Comparison of ENCODE assay signal across 17 cellular contexts in the genomic region with DNA sequence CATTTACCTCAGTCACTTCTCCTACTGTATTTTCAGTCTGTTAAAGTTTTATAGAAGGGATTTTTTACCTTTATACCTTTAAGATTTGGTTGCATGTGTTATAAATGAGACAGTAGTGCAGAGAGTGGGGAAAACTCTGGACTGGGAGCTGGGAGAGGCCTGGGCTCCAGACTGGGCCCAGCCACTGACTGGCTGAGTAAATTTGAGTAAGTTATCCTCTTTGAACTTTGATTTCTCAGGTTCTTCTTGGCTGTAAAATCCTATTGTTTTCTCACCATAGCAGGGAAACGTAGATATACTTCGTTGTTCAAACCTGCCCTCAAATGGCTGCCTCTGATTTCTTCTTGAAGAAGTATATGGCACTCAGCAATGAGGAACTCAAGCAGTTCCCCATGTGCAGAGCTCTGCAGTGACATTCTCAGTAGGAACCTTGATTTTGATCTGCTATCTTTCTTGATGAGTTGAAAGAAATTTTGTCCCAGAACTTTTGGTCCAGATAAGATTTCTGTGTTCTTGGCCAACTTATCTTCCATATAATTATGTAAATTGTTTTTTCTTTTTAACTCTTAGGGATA. TPM values are rescaled to one million over a fixed set of nuclear protein-coding genes. Genes with fewer than 3 reads are reported as not detected.
DNase-seq lines count a peak whose midpoint lies in the region; ATAC-seq and TF ChIP-seq lines count a peak whose summit lies in the region.
"Had no signal": no experiment of that assay in that cellular context is flagged by ENCODE, and none has a peak within 500 bp of the region (broad histone marks: within the 10 kb centered on the region; RNA-seq: fewer than 3 reads in every experiment).

No MANE protein-coding gene starts in this region.

- peaks cover 93% of the 10 kb centered on the region for H3K4me1 Mint-ChIP-seq in activated T-cell treated with anti-CD3 and anti-CD28 coated beads, Interleukin-2, amount 50 U/mL, for 72 hours (ENCODE audit: low read depth)
- H3K4me1 Mint-ChIP-seq in activated CD8-positive, alpha-beta T cell treated with anti-CD3 and anti-CD28 coated beads for 36 hours (ENCODE audit: low read depth): peaks cover 92% of the 10 kb centered on the region
- peaks cover 75 to 86% of the 10 kb centered on the region in 2 donors for H3K4me1 Mint-ChIP-seq in effector memory CD8-positive, alpha-beta T cell (ENCODE audit: low read depth in 2 of 2)

- intact Hi-C loops in activated CD8-positive, alpha-beta T cell treated with anti-CD3 and anti-CD28 coated beads for 36 hours (cut with micrococcal nuclease): loop anchor here (5.0 kb wide), 1 partner anchor 51 kb away; no protein-coding TSS in a partner anchor
- intact Hi-C loops in upper lobe of right lung (cut with DNase I) (no loop called here), right cardiac atrium (cut with DNase I) (no loop called here)

- H3K9me3 Mint-ChIP-seq in activated T-cell treated with anti-CD3 and anti-CD28 coated beads, Interleukin-2, amount 50 U/mL, for 72 hours: no peaks in the 10 kb centered on the region
- H3K9me3 Mint-ChIP-seq in activated CD8-positive, alpha-beta T cell treated with anti-CD3 and anti-CD28 coated beads for 36 hours: no peaks in the 10 kb centered on the region
- no peaks in the 10 kb centered on the region for H3K9me3 Mint-ChIP-seq in effector memory CD8-positive, alpha-beta T cell
- H3K9me3 Mint-ChIP-seq: H9 had no signal

- H3K27me3 ChIP-seq in upper lobe of right lung (no peaks in the 10 kb centered on the region), right cardiac atrium (ENCODE audit: control insufficient read depth, insufficient read depth) (no peaks in the 10 kb centered on the region)
- H3K27me3 ChIP-seq: BLaER1 treated with 17β-estradiol and CSF1 and Interleukin-3, amounts not matched to agents 10 nM and 100 nM; uterus had no signal

- no peak for TF ChIP-seq CTCF in activated CD8-positive, alpha-beta T cell treated with anti-CD3 and anti-CD28 coated beads for 36 hours (IDR thresholded peaks at IDR 0.05)
- TF ChIP-seq CTCF in upper lobe of right lung (IDR thresholded peaks at IDR 0.05): no peak

- 38% methylated on average over 2 of the region's 2 CpGs for WGBS in right cardiac atrium

- H3K4me3 ChIP-seq in upper lobe of right lung: no peak overlapping the region
- no peak overlapping the region for H3K4me3 ChIP-seq in right cardiac atrium (ENCODE audit: low read length)
- H3K4me3 ChIP-seq: BLaER1 treated with 17β-estradiol and CSF1 and Interleukin-3, amounts not matched to agents 10 nM and 100 nM; skin epidermis; uterus had no signal

- POLR2A ChIA-PET in activated CD8-positive, alpha-beta T cell treated with anti-CD3 and anti-CD28 coated beads for 36 hours (lab: Charles Lee): interaction anchor here (0.8 to 2.6 kb wide), 9 partner anchors 8 to 178 kb away, joined by 3 to 15 read pairs (median 3); no protein-coding TSS in a partner anchor

- no peaks in the 10 kb centered on the region for H3K36me3 ChIP-seq in upper lobe of right lung
- H3K36me3 ChIP-seq: uterus had no signal

- H3K4me3 Mint-ChIP-seq in activated T-cell treated with anti-CD3 and anti-CD28 coated beads, Interleukin-2, amount 50 U/mL, for 72 hours: peak overlapping the region; percentile 40 to 94
- H3K4me3 Mint-ChIP-seq in activated CD8-positive, alpha-beta T cell treated with anti-CD3 and anti-CD28 coated beads for 36 hours: no peak overlapping the region
- H3K4me3 Mint-ChIP-seq in effector memory CD8-positive, alpha-beta T cell: no peak overlapping the region
- H3K4me3 Mint-ChIP-seq: H9 had no signal

- CTCF ChIA-PET in activated CD8-positive, alpha-beta T cell treated with anti-CD3 and anti-CD28 coated beads for 36 hours (lab: Charles Lee): interaction anchor here (0.8 to 5.0 kb wide), 10 partner anchors 7 to 99 kb away, joined by 3 to 41 read pairs (median 4); no protein-coding TSS in a partner anchor

- H3K27ac Mint-ChIP-seq in activated T-cell treated with anti-CD3 and anti-CD28 coated beads, Interleukin-2, amount 50 U/mL, for 72 hours: peak overlapping the region; percentile 87
- H3K27ac Mint-ChIP-seq in activated CD8-positive, alpha-beta T cell treated with anti-CD3 and anti-CD28 coated beads for 36 hours: peak overlapping the region; percentile 82
- H3K27ac Mint-ChIP-seq in effector memory CD8-positive, alpha-beta T cell: peak overlapping the region; percentile 33 to 41
- H3K27ac Mint-ChIP-seq: H9 had no signal

- DNase-seq in activated T-cell treated with anti-CD3 and anti-CD28 coated beads, Interleukin-2, amount 50 U/mL, for 72 hours: no peak
- DNase-seq in activated T-cell treated with anti-CD3 and anti-CD28 coated beads for 4 hours (no peak), upper lobe of right lung (no peak), right cardiac atrium (no peak), NCI-H1417 treated with DMSO at 0.1 percent for 48 hours (lab: John Stamatoyannopoulos, UW) (no peak)
- no peak for DNase-seq in activated CD8-positive, alpha-beta T cell treated with anti-CD3 and anti-CD28 coated beads for 36 hours
- no peak for DNase-seq in effector memory CD8-positive, alpha-beta T cell
- DNase-seq: H9, KG1, mammary epithelial cell, MM.1S, NCI-H146, nucleus accumbens, SHP77, uterus had no signal

- H3K4me1 ChIP-seq in upper lobe of right lung (no peaks in the 10 kb centered on the region), right cardiac atrium (ENCODE audit: control insufficient read depth, insufficient read depth, low read length) (peaks cover 3% of the 10 kb centered on the region)
- H3K4me1 ChIP-seq: uterus had no signal

- peaks cover 3% of the 10 kb centered on the region in 2 donors for H3K36me3 Mint-ChIP-seq in activated T-cell treated with anti-CD3 and anti-CD28 coated beads, Interleukin-2, amount 50 U/mL, for 72 hours (ENCODE audit: insufficient read depth in 2 of 2)
- H3K36me3 Mint-ChIP-seq in activated CD8-positive, alpha-beta T cell treated with anti-CD3 and anti-CD28 coated beads for 36 hours (ENCODE audit: low read depth): peaks cover 3% of the 10 kb centered on the region
- H3K36me3 Mint-ChIP-seq in effector memory CD8-positive, alpha-beta T cell (ENCODE audit: insufficient read depth): peaks cover 8% of the 10 kb centered on the region

- ATAC-seq in activated T-cell treated with anti-CD3 and anti-CD28 coated beads, Interleukin-2, amount 50 U/mL, for 72 hours (replicated peaks in 1 of 2): no peak
- ATAC-seq in activated CD8-positive, alpha-beta T cell treated with anti-CD3 and anti-CD28 coated beads for 36 hours: no peak
- ATAC-seq in effector memory CD8-positive, alpha-beta T cell (replicated peaks): no peak
- ATAC-seq in upper lobe of right lung (peak; percentile 25), right cardiac atrium (no peak)

- H3K27ac ChIP-seq in upper lobe of right lung: no peak overlapping the region
- no peak overlapping the region for H3K27ac ChIP-seq in right cardiac atrium (ENCODE audit: low read length)
- H3K27ac ChIP-seq: BLaER1 treated with 17β-estradiol and CSF1 and Interleukin-3, amounts not matched to agents 10 nM and 100 nM; skin epidermis; uterus had no signal

- H3K9me3 ChIP-seq in upper lobe of right lung (no peaks in the 10 kb centered on the region), right cardiac atrium (ENCODE audit: control insufficient read depth, low read length) (no peaks in the 10 kb centered on the region)
- H3K9me3 ChIP-seq: uterus had no signal

- no peaks in the 10 kb centered on the region for H3K27me3 Mint-ChIP-seq in activated T-cell treated with anti-CD3 and anti-CD28 coated beads, Interleukin-2, amount 50 U/mL, for 72 hours (ENCODE audit: low read depth)
- no peaks in the 10 kb centered on the region for H3K27me3 Mint-ChIP-seq in activated CD8-positive, alpha-beta T cell treated with anti-CD3 and anti-CD28 coated beads for 36 hours
- no peaks in the 10 kb centered on the region for H3K27me3 Mint-ChIP-seq in effector memory CD8-positive, alpha-beta T cell

RNA-seq across cellular contexts. Expression of a gene that starts 8.7 kb away (rescaled TPM):
- 10 to 100 TPM; 29.6 to 43.5 TPM for total RNA-seq in activated T-cell treated with anti-CD3 and anti-CD28 coated beads, Interleukin-2, amount 50 U/mL, for 72 hours
- total RNA-seq in activated CD8-positive, alpha-beta T cell treated with anti-CD3 and anti-CD28 coated beads for 36 hours: 10 to 100 TPM; 21.5 to 22.7 TPM
- total RNA-seq in upper lobe of right lung (18.8 TPM), right cardiac atrium (10 to 100 TPM in 3 of 4 donors, 1 to 10 TPM in 1; 6.5 to 23.4 (median 19.0) TPM)
- 8.5 TPM for polyA plus RNA-seq in right cardiac atrium

Comparison
In these comparisons a context has a peak if more than half of its experiments do, and no peak if none do; other contexts are left out.
1. H3K27ac Mint-ChIP-seq: peak in every context shown above with its lines; median percentile 87 in activated T-cell treated with anti-CD3 and anti-CD28 coated beads, Interleukin-2, amount 50 U/mL, for 72 hours; 82 in activated CD8-positive, alpha-beta T cell treated with anti-CD3 and anti-CD28 coated beads for 36 hours; 37 in effector memory CD8-positive, alpha-beta T cell.
2. H3K4me3 Mint-ChIP-seq: peak in activated T-cell treated with anti-CD3 and anti-CD28 coated beads, Interleukin-2, amount 50 U/mL, for 72 hours (2 of 2); none in activated CD8-positive, alpha-beta T cell treated with anti-CD3 and anti-CD28 coated beads for 36 hours (single experiment) and effector memory CD8-positive, alpha-beta T cell (0 of 2).